Comparison of ENCODE assay signal across 8 cellular contexts in the genomic region with DNA sequence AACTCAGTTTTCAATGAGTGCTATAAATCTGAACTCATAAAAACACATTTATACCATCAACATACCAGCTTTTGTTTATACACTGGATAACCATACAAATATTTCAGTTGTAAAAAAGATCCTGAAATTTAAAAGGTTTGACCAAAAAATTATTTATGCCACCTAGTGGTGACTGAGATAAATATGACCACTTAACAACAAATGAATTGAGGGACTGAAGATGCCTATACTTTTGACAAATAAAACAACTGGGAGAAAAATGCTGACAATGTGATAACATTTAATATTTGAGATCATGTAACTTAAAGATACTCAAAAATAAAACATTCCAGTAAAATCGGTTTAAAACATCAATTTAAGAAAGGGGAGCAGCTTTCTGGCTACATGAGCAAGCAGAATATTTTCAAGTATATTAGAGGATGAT. TPM values are rescaled to one million over a fixed set of nuclear protein-coding genes. Genes with fewer than 3 reads are reported as not detected.
DNase-seq lines count a peak whose midpoint lies in the region; ATAC-seq and TF ChIP-seq lines count a peak whose summit lies in the region.

No MANE protein-coding gene starts in this region.

- no peaks in the 10 kb centered on the region for H3K27me3 ChIP-seq in foreskin keratinocyte

- no peak overlapping the region for H3K27ac ChIP-seq in foreskin keratinocyte

- DNase-seq in AG20443 (ENCODE audit: low spot score) (peak; percentile 26), GM20000 (ENCODE audit: low spot score) (peak; percentile 23), SKM-1 (lab: John Stamatoyannopoulos, UW; ENCODE audit: unreplicated experiment) (peak; percentile 17), foreskin keratinocyte (no peak), stromal cell of bone marrow (ENCODE audit: low read depth) (peak; percentile 17), NCI-H2107 (lab: John Stamatoyannopoulos, UW) (no peak)

- TF ChIP-seq CTCF in GM20000 (IDR thresholded peaks at IDR 0.05; ENCODE audit: extremely low read depth, missing control alignments): no peak
- peak; percentile 63 for TF ChIP-seq CTCF in foreskin keratinocyte (conservative IDR thresholded peaks at IDR 0.05)

- peak; percentile 25 for ATAC-seq in foreskin keratinocyte
- ATAC-seq in GM19023 (IDR thresholded peaks at IDR 0.05; ENCODE audit: unreplicated experiment): no peak
- no peak for ATAC-seq in HG02623 (IDR thresholded peaks at IDR 0.05; ENCODE audit: unreplicated experiment)

- no peaks in the 10 kb centered on the region for H3K4me1 ChIP-seq in foreskin keratinocyte

RNA-seq across cellular contexts. Expression of gene ATG3, which starts 30.4 kb away (rescaled TPM):
- 55.4 and 60.6 TPM in 2 replicates for total RNA-seq in foreskin keratinocyte
- 47.4 and 58.0 TPM in 2 replicates for polyA plus RNA-seq in foreskin keratinocyte

RNA-seq across cellular contexts. Expression of gene SLC35A5, which starts 30.5 kb away (rescaled TPM):
- 21.2 and 23.5 TPM in 2 replicates for total RNA-seq in foreskin keratinocyte
- 7.8 and 10.9 TPM in 2 replicates for polyA plus RNA-seq in foreskin keratinocyte

RNA-seq across cellular contexts. Expression of gene BTLA, which starts 32.1 kb away (rescaled TPM):
- total RNA-seq in foreskin keratinocyte: not detected in 2 replicates
- polyA plus RNA-seq in foreskin keratinocyte: not detected in 2 replicates

Comparison
In these comparisons a context has a peak if more than half of its experiments do, and no peak if none do; other contexts are left out.
1. DNase-seq: peak in AG20443 (single experiment), GM20000 (single experiment), SKM-1 (single experiment) and stromal cell of bone marrow (single experiment); none in foreskin keratinocyte (0 of 2) and NCI-H2107 (single experiment).